ENCODE assay signal across 8 cellular contexts in the genomic region with DNA sequence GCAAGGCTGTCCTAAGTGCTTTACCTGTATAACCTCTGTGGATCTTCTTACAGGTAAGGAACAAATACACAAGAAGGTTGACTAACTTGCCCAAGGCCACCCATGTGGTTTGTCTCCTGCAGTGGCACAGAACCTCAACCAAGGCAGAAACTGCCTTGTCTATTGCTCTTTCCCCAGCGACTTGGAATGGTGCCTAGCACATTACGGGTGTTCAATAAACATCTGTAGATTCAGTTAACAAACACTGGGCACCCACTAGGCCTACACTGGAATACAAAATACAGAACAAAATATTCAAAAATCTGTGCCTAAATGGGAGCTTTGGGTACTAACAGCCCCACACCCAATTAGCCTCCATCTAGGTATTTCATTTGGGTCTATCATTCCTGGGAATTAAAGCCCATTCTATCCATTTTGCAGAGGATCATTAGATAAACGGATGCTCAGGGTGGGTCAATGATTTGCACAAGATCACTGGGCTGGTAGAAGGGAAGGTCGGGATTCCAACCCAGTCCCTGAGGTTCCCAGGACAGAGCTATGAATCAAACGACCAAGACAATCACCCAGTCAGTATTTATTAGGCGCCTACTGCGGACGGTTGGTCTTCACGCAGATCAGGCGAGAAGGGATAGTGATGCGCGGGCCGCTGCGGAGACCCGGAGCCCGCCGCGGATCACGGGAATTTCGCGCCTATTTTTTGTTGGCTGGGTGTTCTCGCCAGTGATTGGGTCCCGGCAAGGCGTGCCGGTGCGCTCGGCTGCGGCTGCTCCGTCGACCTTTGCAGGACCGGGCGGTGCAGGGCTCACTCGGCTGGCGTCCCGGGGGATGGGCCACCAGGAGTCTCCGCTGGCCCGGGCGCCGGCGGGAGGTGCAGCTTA. TPM values are rescaled to one million over a fixed set of nuclear protein-coding genes. Genes with fewer than 3 reads are reported as not detected.
DNase-seq lines count a peak whose midpoint lies in the region; ATAC-seq and TF ChIP-seq lines count a peak whose summit lies in the region.

A gene (plus strand): TSS at position 771 of the 878 bp plus-strand sequence. CDS start 55 bp downstream, at position 826.

- H3K4me1 Mint-ChIP-seq in naive thymus-derived CD4-positive, alpha-beta T cell, result peaks cover 33 to 51% (median 37%) of the 10 kb centered on the region in 7 donors

- ATAC-seq in GM19025 (IDR thresholded peaks at IDR 0.05; ENCODE audit: low read depth, unreplicated experiment) (peak; percentile 39), HG03135 (IDR thresholded peaks at IDR 0.05; ENCODE audit: unreplicated experiment) (peak; percentile 31)
- peak; percentile 30 for ATAC-seq in naive thymus-derived CD4-positive, alpha-beta T cell

- peak within 1 kb of the TSS; percentile 99 to 100 (median 100) for H3K27ac Mint-ChIP-seq in naive thymus-derived CD4-positive, alpha-beta T cell

- peaks cover 0 to 4% (median 0%) of the 10 kb centered on the region in 5 donors for H3K27me3 Mint-ChIP-seq in naive thymus-derived CD4-positive, alpha-beta T cell

- peaks cover 0 to 4% (median 0%) of the 10 kb centered on the region in 11 donors for H3K9me3 Mint-ChIP-seq in naive thymus-derived CD4-positive, alpha-beta T cell

- DNase-seq in BE2C (no peak), NCI-H2227 treated with DMSO at 0.1 percent for 48 hours (lab: John Stamatoyannopoulos, UW) (peak; percentile 82), epidermal melanocyte (ENCODE audit: insufficient read length, low spot score) (peak; percentile 73)
- peak; percentile 56 for DNase-seq in activated CD8-positive, alpha-beta memory T cell treated with anti-CD3 and anti-CD28 coated beads for 24 hours
- DNase-seq in naive thymus-derived CD4-positive, alpha-beta T cell, result peak in 2 of 9 donors; percentile 9 to 75

- peak within 1 kb of the TSS; percentile 80 for H3K4me3 ChIP-seq in BE2C (ENCODE audit: low read depth, low read length)
- H3K4me3 ChIP-seq in naive thymus-derived CD4-positive, alpha-beta T cell (ENCODE audit: low read length), result peak within 1 kb of the TSS; percentile 88
- peak within 1 kb of the TSS; percentile 79 for H3K4me3 ChIP-seq in thymus (ENCODE audit: low read length)

- H3K4me3 Mint-ChIP-seq in naive thymus-derived CD4-positive, alpha-beta T cell, result peak within 1 kb of the TSS; percentile 90 to 97 (median 96)

- H3K27ac ChIP-seq in naive thymus-derived CD4-positive, alpha-beta T cell (ENCODE audit: low read depth, low read length), result peak within 1 kb of the TSS; percentile 96
- peak within 1 kb of the TSS; percentile 100 for H3K27ac ChIP-seq in thymus (ENCODE audit: low read depth)

- TF ChIP-seq CTCF in BE2C (IDR thresholded peaks at IDR 0.05; ENCODE audit: low read depth, low read length), result no peak

- H3K4me1 ChIP-seq in BE2C (no peaks in the 10 kb centered on the region), thymus (ENCODE audit: control insufficient read depth, insufficient read depth, low read length) (peaks cover 23% of the 10 kb centered on the region)
- peaks cover 29 to 35% of the 10 kb centered on the region in 2 donors for H3K4me1 ChIP-seq in naive thymus-derived CD4-positive, alpha-beta T cell (ENCODE audit: control insufficient read depth in 2 of 2, insufficient read depth in 2 of 2, low read length in 2 of 2)

- no peaks in the 10 kb centered on the region for H3K36me3 ChIP-seq in BE2C
- H3K36me3 ChIP-seq in naive thymus-derived CD4-positive, alpha-beta T cell (ENCODE audit: control insufficient read depth in 2 of 3, insufficient read depth in 3 of 3, low read length in 3 of 3), result peaks cover 0 to 18% (median 0%) of the 10 kb centered on the region in 3 experiments
- H3K36me3 ChIP-seq in thymus (ENCODE audit: control insufficient read depth, insufficient read depth), result no peaks in the 10 kb centered on the region

- intact Hi-C loops in naive thymus-derived CD4-positive, alpha-beta T cell (cut with micrococcal nuclease), result loop anchor here (5.0 to 10.0 kb wide), 7 partner anchors 94 to 1776 kb away; a partner anchor contains a TSS

- POLR2A ChIA-PET in naive thymus-derived CD4-positive, alpha-beta T cell (lab: Charles Lee), result interaction anchor here (0.6 to 1.3 kb wide), 2 partner anchors 9 to 854 kb away, joined by 3 to 4 read pairs; no protein-coding TSS in a partner anchor

- no peaks in the 10 kb centered on the region for H3K9me3 ChIP-seq in BE2C
- H3K9me3 ChIP-seq in naive thymus-derived CD4-positive, alpha-beta T cell (ENCODE audit: control insufficient read depth in 2 of 3, low read length in 3 of 3), result no peaks in the 10 kb centered on the region
- H3K9me3 ChIP-seq in thymus (ENCODE audit: control insufficient read depth), result no peaks in the 10 kb centered on the region

- peaks cover 0 to 9% (median 8%) of the 10 kb centered on the region in 5 donors for H3K36me3 Mint-ChIP-seq in naive thymus-derived CD4-positive, alpha-beta T cell

- H3K27me3 ChIP-seq in BE2C (no peaks in the 10 kb centered on the region), thymus (ENCODE audit: control insufficient read depth, insufficient read depth) (no peaks in the 10 kb centered on the region)
- no peaks in the 10 kb centered on the region for H3K27me3 ChIP-seq in naive thymus-derived CD4-positive, alpha-beta T cell (ENCODE audit: control insufficient read depth in 2 of 2, insufficient read depth in 2 of 2, low read length in 2 of 2)

- CTCF ChIA-PET in naive thymus-derived CD4-positive, alpha-beta T cell (lab: Charles Lee), result no interaction called here

- 4% methylated on average over 40 of the region's 40 CpGs for WGBS in thymus

RNA-seq across cellular contexts. Expression of the gene that starts here (rescaled TPM):
- polyA plus RNA-seq in BE2C (2012; ENCODE audit: insufficient read depth, insufficient read length, low read depth), result 4.6 TPM
- 10 to 100 TPM; 15.9 to 19.0 (median 18.2) TPM for total RNA-seq in naive thymus-derived CD4-positive, alpha-beta T cell
- 1 to 10 TPM; 5.3 to 7.2 TPM for polyA plus RNA-seq in naive thymus-derived CD4-positive, alpha-beta T cell
- polyA plus RNA-seq in thymus, result 4.1 TPM
